Comparison of ENCODE assay signal across 9 cellular contexts in genomic region chr19:41872775-41873647, GRCh38. TPM values are rescaled to one million over a fixed set of nuclear protein-coding genes. Genes with fewer than 3 reads are reported as not detected.
A peak's percentile ranks its signal among the peaks of the same experiment; 100 is the strongest.
DNase-seq lines count a peak whose midpoint lies in the region; ATAC-seq and TF ChIP-seq lines count a peak whose summit lies in the region.
"Had no signal": no experiment of that assay in that cellular context is flagged by ENCODE, and none has a peak within 500 bp of the region (broad histone marks: within the 10 kb centered on the region; RNA-seq: fewer than 3 reads in every experiment).

No MANE protein-coding gene starts in this region.

- no peaks in the 10 kb centered on the region; the same call in 1 of the 2 replicates for H3K27me3 ChIP-seq in HUES64 (ENCODE audit: insufficient read depth, low read length)
- no peaks in the 10 kb centered on the region for H3K27me3 ChIP-seq in parathyroid adenoma (ENCODE audit: control insufficient read depth, insufficient read depth, low read length)

- H2AFZ ChIP-seq in parathyroid adenoma: no peak overlapping the region

- H3K27ac ChIP-seq in HUES64 (ENCODE audit: low read depth, low read length): peak overlapping the region; percentile 59; the same call in 1 of the 2 replicates
- H3K27ac ChIP-seq in parathyroid adenoma: no peak overlapping the region

- H3K9me3 Mint-ChIP-seq in activated T-helper 2 cell treated with anti-CD3 and anti-CD28 coated beads, Interferon-gamma antibody, Interleukin-2, Interleukin-4, amounts not matched to agents 10 μg/mL and 5 μg/mL and 100 μg/mL, durations not matched to agents 14 hours and 24 hours and 36 hours: no peaks in the 10 kb centered on the region

- in situ Hi-C loops in Caki2 (cut with HindIII; ENCODE audit: low pct_unique_long_range_greater_than_20kb, low sequenced_read_pairs): no loop called here

- TF ChIP-seq CTCF in fibroblast of villous mesenchyme (IDR thresholded peaks at IDR 0.05; ENCODE audit: insufficient read depth, low read depth, low read length) (peak; percentile 76), parathyroid adenoma (IDR thresholded peaks at IDR 0.05) (peak; percentile 86)

- peak overlapping the region; percentile 21 for H3K4me3 Mint-ChIP-seq in activated T-helper 2 cell treated with anti-CD3 and anti-CD28 coated beads, Interferon-gamma antibody, Interleukin-2, Interleukin-4, amounts not matched to agents 10 μg/mL and 5 μg/mL and 100 μg/mL, durations not matched to agents 14 hours and 24 hours and 36 hours (ENCODE audit: low read depth)

- H3K27ac Mint-ChIP-seq in activated T-helper 2 cell treated with anti-CD3 and anti-CD28 coated beads, Interferon-gamma antibody, Interleukin-2, Interleukin-4, amounts not matched to agents 10 μg/mL and 5 μg/mL and 100 μg/mL, durations not matched to agents 14 hours and 24 hours and 36 hours: peak overlapping the region; percentile 72

- peak; percentile 70 for DNase-seq in Caki2 (ENCODE audit: low read depth)
- peak; percentile 64 for DNase-seq in OCI-M2 (lab: John Stamatoyannopoulos, UW; ENCODE audit: unreplicated experiment)
- DNase-seq in activated T-helper 2 cell treated with anti-CD3 and anti-CD28 coated beads, Interferon-gamma antibody, Interleukin-2, Interleukin-4, amounts not matched to agents 10 μg/mL and 5 μg/mL and 100 μg/mL, durations not matched to agents 14 hours and 24 hours and 36 hours (ENCODE audit: low spot score): peak; percentile 56
- DNase-seq in fibroblast of villous mesenchyme (ENCODE audit: low read depth): peak; percentile 50
- DNase-seq in middle frontal gyrus (ENCODE audit: extremely low spot score, low spot score): no peak

- peaks cover 68% of the 10 kb centered on the region for H3K4me1 Mint-ChIP-seq in activated T-helper 2 cell treated with anti-CD3 and anti-CD28 coated beads, Interferon-gamma antibody, Interleukin-2, Interleukin-4, amounts not matched to agents 10 μg/mL and 5 μg/mL and 100 μg/mL, durations not matched to agents 14 hours and 24 hours and 36 hours (ENCODE audit: low read depth)

- H3K4me1 ChIP-seq in HUES64 (ENCODE audit: insufficient read depth, low read length) (no peaks in the 10 kb centered on the region), parathyroid adenoma (peaks cover 5% of the 10 kb centered on the region)

- ATAC-seq in GM21526 (IDR thresholded peaks at IDR 0.05; ENCODE audit: low FRiP score, unreplicated experiment): no peak

- H3K4me3 ChIP-seq in HUES64 (ENCODE audit: low read length) (no peak overlapping the region), fibroblast of villous mesenchyme (ENCODE audit: low read depth, low read length) (no peak overlapping the region), parathyroid adenoma (ENCODE audit: low read depth, low read length) (no peak overlapping the region)

- H3K27me3 Mint-ChIP-seq in activated T-helper 2 cell treated with anti-CD3 and anti-CD28 coated beads, Interferon-gamma antibody, Interleukin-2, Interleukin-4, amounts not matched to agents 10 μg/mL and 5 μg/mL and 100 μg/mL, durations not matched to agents 14 hours and 24 hours and 36 hours (ENCODE audit: low read depth): no peaks in the 10 kb centered on the region

- no peak overlapping the region for H3K9ac ChIP-seq in HUES64 (ENCODE audit: low read depth, low read length)
- no peak overlapping the region for H3K9ac ChIP-seq in parathyroid adenoma

- H3K9me3 ChIP-seq in HUES64 (ENCODE audit: insufficient read depth, low read depth, low read length): no peaks in the 10 kb centered on the region
- H3K9me3 ChIP-seq in parathyroid adenoma (ENCODE audit: control insufficient read depth, low read length): no peaks in the 10 kb centered on the region

- peaks cover 45% of the 10 kb centered on the region for H3K36me3 Mint-ChIP-seq in activated T-helper 2 cell treated with anti-CD3 and anti-CD28 coated beads, Interferon-gamma antibody, Interleukin-2, Interleukin-4, amounts not matched to agents 10 μg/mL and 5 μg/mL and 100 μg/mL, durations not matched to agents 14 hours and 24 hours and 36 hours (ENCODE audit: low read depth)

- H3K79me2 ChIP-seq in parathyroid adenoma: no peaks in the 10 kb centered on the region

- peaks cover 40% of the 10 kb centered on the region for H3K36me3 ChIP-seq in HUES64 (ENCODE audit: insufficient read depth, low read length)
- no peaks in the 10 kb centered on the region for H3K36me3 ChIP-seq in parathyroid adenoma (ENCODE audit: control insufficient read depth, insufficient read depth, low read length)

- H3K4me2 ChIP-seq in parathyroid adenoma (ENCODE audit: low read length): no peak overlapping the region

- intact Hi-C loops in activated T-helper 2 cell treated with anti-CD3 and anti-CD28 coated beads, Interferon-gamma antibody, Interleukin-2, Interleukin-4, amounts not matched to agents 10 μg/mL and 5 μg/mL and 100 μg/mL, durations not matched to agents 14 hours and 24 hours and 36 hours (cut with micrococcal nuclease): loop anchor here (1.0 kb wide), 1 partner anchor 78 kb away; no protein-coding TSS in a partner anchor

- WGBS in HUES64: 49% methylated on average over 18 of the region's 18 CpGs

RNA-seq across cellular contexts. Expression of gene CD79A, which starts 4.1 kb away (rescaled TPM):
- not detected in 2 replicates for total RNA-seq in Caki2 (2014; rRNA removed; shearing (Covaris generic); ENCODE audit: low replicate concordance)
- polyA plus RNA-seq in HUES64 (2013, experiment 1 of 2): 0.25 TPM
- 0.44 TPM for polyA plus RNA-seq in HUES64 (2013, experiment 2 of 2)
- total RNA-seq in activated T-helper 2 cell treated with anti-CD3 and anti-CD28 coated beads, Interferon-gamma antibody, Interleukin-2, Interleukin-4, amounts not matched to agents 10 μg/mL and 5 μg/mL and 100 μg/mL, durations not matched to agents 14 hours and 24 hours and 36 hours: 0.67 and 0.84 TPM in 2 replicates
- total RNA-seq in fibroblast of villous mesenchyme: not detected in 2 replicates

RNA-seq across cellular contexts. Expression of gene ARHGEF1, which starts 10.0 kb away (rescaled TPM):
- 43.6 and 48.7 TPM in 2 replicates for total RNA-seq in Caki2 (2014; rRNA removed; shearing (Covaris generic); ENCODE audit: low replicate concordance)
- 26.3 TPM for polyA plus RNA-seq in HUES64 (2013, experiment 1 of 2)
- 32.8 TPM for polyA plus RNA-seq in HUES64 (2013, experiment 2 of 2)
- total RNA-seq in activated T-helper 2 cell treated with anti-CD3 and anti-CD28 coated beads, Interferon-gamma antibody, Interleukin-2, Interleukin-4, amounts not matched to agents 10 μg/mL and 5 μg/mL and 100 μg/mL, durations not matched to agents 14 hours and 24 hours and 36 hours: 340 and 353 TPM in 2 replicates
- total RNA-seq in fibroblast of villous mesenchyme: 35.0 and 38.3 TPM in 2 replicates

RNA-seq across cellular contexts. Expression of gene RPS19, which starts 13.0 kb away (rescaled TPM):
- 3,670 and 5,241 TPM in 2 replicates for total RNA-seq in Caki2 (2014; rRNA removed; shearing (Covaris generic); ENCODE audit: low replicate concordance)
- polyA plus RNA-seq in HUES64 (2013, experiment 1 of 2): 3,403 TPM
- 3,620 TPM for polyA plus RNA-seq in HUES64 (2013, experiment 2 of 2)
- 2,928 and 2,943 TPM in 2 replicates for total RNA-seq in activated T-helper 2 cell treated with anti-CD3 and anti-CD28 coated beads, Interferon-gamma antibody, Interleukin-2, Interleukin-4, amounts not matched to agents 10 μg/mL and 5 μg/mL and 100 μg/mL, durations not matched to agents 14 hours and 24 hours and 36 hours
- total RNA-seq in fibroblast of villous mesenchyme: 600 and 662 TPM in 2 replicates

RNA-seq across cellular contexts. Expression of gene DMRTC2, which starts 28.2 kb away (rescaled TPM):
- not detected in 2 replicates for total RNA-seq in Caki2 (2014; rRNA removed; shearing (Covaris generic); ENCODE audit: low replicate concordance)
- polyA plus RNA-seq in HUES64 (2013, experiment 1 of 2): not detected
- not detected for polyA plus RNA-seq in HUES64 (2013, experiment 2 of 2)
- not detected in 2 replicates for total RNA-seq in activated T-helper 2 cell treated with anti-CD3 and anti-CD28 coated beads, Interferon-gamma antibody, Interleukin-2, Interleukin-4, amounts not matched to agents 10 μg/mL and 5 μg/mL and 100 μg/mL, durations not matched to agents 14 hours and 24 hours and 36 hours
- total RNA-seq in fibroblast of villous mesenchyme: not detected in 2 replicates
- total RNA-seq: subcutaneous adipose tissue had no signal

RNA-seq across cellular contexts. Expression of gene LYPD4, which starts 28.5 kb away (rescaled TPM):
- not detected in 2 replicates for total RNA-seq in Caki2 (2014; rRNA removed; shearing (Covaris generic); ENCODE audit: low replicate concordance)
- polyA plus RNA-seq in HUES64 (2013, experiment 1 of 2): not detected
- not detected for polyA plus RNA-seq in HUES64 (2013, experiment 2 of 2)
- not detected in 2 replicates for total RNA-seq in activated T-helper 2 cell treated with anti-CD3 and anti-CD28 coated beads, Interferon-gamma antibody, Interleukin-2, Interleukin-4, amounts not matched to agents 10 μg/mL and 5 μg/mL and 100 μg/mL, durations not matched to agents 14 hours and 24 hours and 36 hours
- total RNA-seq in fibroblast of villous mesenchyme: not detected in 2 replicates
- total RNA-seq: subcutaneous adipose tissue had no signal
